ENCODE assay signal across 8 cellular contexts in the genomic region with DNA sequence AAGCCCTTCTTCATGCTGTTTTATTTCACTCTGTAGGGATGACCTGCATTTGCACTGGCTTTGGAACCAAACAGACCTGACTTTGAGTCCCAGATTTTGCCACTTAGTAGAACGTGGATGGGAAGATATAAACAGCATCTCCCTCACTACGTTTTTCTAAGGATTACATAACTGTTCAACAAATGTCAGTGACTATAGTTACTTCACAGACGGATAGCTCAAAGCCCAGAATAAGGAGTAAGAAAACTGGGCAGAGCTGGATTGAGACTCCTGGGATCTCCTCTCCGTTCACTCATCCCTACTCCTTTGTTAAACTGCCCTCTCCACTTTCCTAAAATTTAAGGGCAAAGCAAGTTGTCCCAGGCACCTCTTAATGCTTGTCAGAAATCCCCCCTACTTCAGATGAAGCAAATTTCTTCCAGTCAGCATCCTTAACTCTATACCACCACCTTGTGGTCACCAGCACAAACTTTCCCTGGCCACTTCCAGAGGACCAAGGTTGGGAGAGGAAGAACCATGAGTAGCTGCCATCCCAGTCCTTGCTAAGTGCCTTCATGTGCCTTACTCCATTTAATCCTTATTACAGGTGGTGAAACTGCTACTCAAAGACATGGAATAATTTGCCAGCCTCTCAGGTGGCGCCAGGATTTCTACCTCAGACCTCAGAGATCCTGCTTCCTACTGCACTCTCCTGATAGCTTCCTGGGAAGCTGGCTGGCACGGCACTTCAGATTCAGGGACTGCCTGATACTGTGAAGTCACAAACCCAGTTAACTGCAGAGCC. TPM values are rescaled to one million over a fixed set of nuclear protein-coding genes. Genes with fewer than 3 reads are reported as not detected.
A peak's percentile ranks its signal among the peaks of the same experiment; 100 is the strongest.
DNase-seq lines count a peak whose midpoint lies in the region; ATAC-seq and TF ChIP-seq lines count a peak whose summit lies in the region.

No MANE protein-coding gene starts in this region.

- no peaks in the 10 kb centered on the region for H3K4me1 Mint-ChIP-seq in activated CD4-positive, alpha-beta T cell treated with anti-CD3 and anti-CD28 coated beads, Interleukin-2, amount 10 ng/mL, durations not matched to agents 24 days and 14 days

- H3K9me3 ChIP-seq in Karpas-422 (ENCODE audit: low read length) = no peaks in the 10 kb centered on the region
- H3K9me3 ChIP-seq in colonic mucosa = no peaks in the 10 kb centered on the region
- no peaks in the 10 kb centered on the region for H3K9me3 ChIP-seq in stomach smooth muscle (ENCODE audit: control insufficient read depth in 2 of 2, low read length in 2 of 2)

- no peaks in the 10 kb centered on the region for H3K27me3 Mint-ChIP-seq in activated CD4-positive, alpha-beta T cell treated with anti-CD3 and anti-CD28 coated beads, Interleukin-2, amount 10 ng/mL, durations not matched to agents 24 days and 14 days

- H3K27ac ChIP-seq in Karpas-422 (ENCODE audit: low read length) = no peak overlapping the region
- no peak overlapping the region for H3K27ac ChIP-seq in colonic mucosa
- H3K27ac ChIP-seq in stomach smooth muscle (ENCODE audit: low read length) = peak overlapping the region; percentile 66

- ATAC-seq in left lobe of liver (peak; percentile 74), HG03520 (IDR thresholded peaks at IDR 0.05; ENCODE audit: unreplicated experiment) (no peak)

- H3K27ac Mint-ChIP-seq in activated CD4-positive, alpha-beta T cell treated with anti-CD3 and anti-CD28 coated beads, Interleukin-2, amount 10 ng/mL, durations not matched to agents 24 days and 14 days = no peak overlapping the region

- H3K4me1 ChIP-seq in Karpas-422 (ENCODE audit: low read length) (no peaks in the 10 kb centered on the region), colonic mucosa (no peaks in the 10 kb centered on the region), stomach smooth muscle (ENCODE audit: control insufficient read depth, insufficient read depth, low read length) (peaks cover 29% of the 10 kb centered on the region)

- H3K4me3 Mint-ChIP-seq in activated CD4-positive, alpha-beta T cell treated with anti-CD3 and anti-CD28 coated beads, Interleukin-2, amount 10 ng/mL, durations not matched to agents 24 days and 14 days = no peak overlapping the region

- TF ChIP-seq CTCF in colonic mucosa (IDR thresholded peaks at IDR 0.05) = peak; percentile 69

- H3K9me2 ChIP-seq in Karpas-422 (replicated peaks; ENCODE audit: insufficient read depth, low read length) = no peaks in the 10 kb centered on the region

- intact Hi-C loops in activated CD4-positive, alpha-beta T cell treated with anti-CD3 and anti-CD28 coated beads, Interleukin-2, amount 10 ng/mL, durations not matched to agents 24 days and 14 days (cut with micrococcal nuclease) = loop anchor here (1.0 to 2.0 kb wide), 2 partner anchors 39 to 53 kb away; partner anchors contain the start of gene EGR1
- intact Hi-C loops in colonic mucosa (cut with DNase I) = loop anchor here (2.0 to 5.0 kb wide), 2 partner anchors 36 to 53 kb away; partner anchors contain the start of gene EGR1

- peak; percentile 78 for DNase-seq in activated CD4-positive, alpha-beta T cell treated with anti-CD3 and anti-CD28 coated beads, Interleukin-2, amount 10 ng/mL, durations not matched to agents 24 days and 14 days
- no peak for DNase-seq in activated CD4-positive, alpha-beta T cell treated with anti-CD3 and anti-CD28 coated beads, Interleukin-2, amount 50 U/mL, for 48 hours
- DNase-seq in Karpas-422 (peak; percentile 80), RPMI8226 (peak; percentile 65), colonic mucosa (peak; percentile 39), left lobe of liver (ENCODE audit: low spot score) (no peak)

- no peak overlapping the region for H3K4me2 ChIP-seq in Karpas-422 (ENCODE audit: low read depth, low read length, poor library complexity, severe bottlenecking)

- H3K27me3 ChIP-seq in Karpas-422 (ENCODE audit: low read length) = no peaks in the 10 kb centered on the region
- H3K27me3 ChIP-seq in colonic mucosa = no peaks in the 10 kb centered on the region
- H3K27me3 ChIP-seq in stomach smooth muscle (ENCODE audit: control insufficient read depth in 1 of 2, insufficient read depth in 2 of 2, low read length in 2 of 2) = no peaks in the 10 kb centered on the region

- H3K36me3 Mint-ChIP-seq in activated CD4-positive, alpha-beta T cell treated with anti-CD3 and anti-CD28 coated beads, Interleukin-2, amount 10 ng/mL, durations not matched to agents 24 days and 14 days (ENCODE audit: low read depth) = peaks cover 17% of the 10 kb centered on the region

- H3K79me2 ChIP-seq in Karpas-422 (ENCODE audit: low read length) = no peaks in the 10 kb centered on the region

- H3K4me3 ChIP-seq in Karpas-422 (ENCODE audit: low read length) (no peak overlapping the region), colonic mucosa (no peak overlapping the region), stomach smooth muscle (ENCODE audit: low read length in 2 of 2) (peak overlapping the region in 1 of 2 donors; percentile 23)

- H3K9ac ChIP-seq in Karpas-422 (ENCODE audit: low read length) (no peak overlapping the region), colonic mucosa (ENCODE audit: low read depth in 2 of 2, low read length in 2 of 2) (no peak overlapping the region), stomach smooth muscle (ENCODE audit: low read length in 2 of 2) (peak overlapping the region; percentile 16 to 60)

- no peak overlapping the region for H2AFZ ChIP-seq in Karpas-422 (ENCODE audit: low read length)

- H4K20me1 ChIP-seq in Karpas-422 (ENCODE audit: insufficient read depth, low read depth, low read length) = peaks cover 13% of the 10 kb centered on the region; the same call in 1 of the 2 replicates

- H3K9me3 Mint-ChIP-seq in activated CD4-positive, alpha-beta T cell treated with anti-CD3 and anti-CD28 coated beads, Interleukin-2, amount 10 ng/mL, durations not matched to agents 24 days and 14 days = no peaks in the 10 kb centered on the region

- peaks cover 11% of the 10 kb centered on the region; the same call in 1 of the 2 replicates for H3K36me3 ChIP-seq in Karpas-422 (ENCODE audit: insufficient read depth, low read length)
- H3K36me3 ChIP-seq in colonic mucosa = no peaks in the 10 kb centered on the region
- peaks cover 5 to 14% of the 10 kb centered on the region in 2 donors for H3K36me3 ChIP-seq in stomach smooth muscle (ENCODE audit: control insufficient read depth in 2 of 2, insufficient read depth in 2 of 2, low read length in 2 of 2)

RNA-seq across cellular contexts. Expression of gene EGR1, which starts 38.4 kb away (rescaled TPM):
- total RNA-seq in activated CD4-positive, alpha-beta T cell treated with anti-CD3 and anti-CD28 coated beads, Interleukin-2, amount 10 ng/mL, durations not matched to agents 24 days and 14 days = 53.4 and 54.6 TPM in 2 replicates
- total RNA-seq in Karpas-422 (2014; rRNA removed; shearing (Covaris generic); ENCODE audit: low replicate concordance) = 0.61 and 1.7 TPM in 2 replicates
- 10 to 100 TPM in 1 of 2 donors, 1 to 10 TPM in 1; 6.7 to 73.9 TPM for total RNA-seq in colonic mucosa
- 12.1 TPM for total RNA-seq in left lobe of liver

RNA-seq across cellular contexts. Expression of gene ETF1, which starts 39.4 kb away (rescaled TPM):
- 200 and 205 TPM in 2 replicates for total RNA-seq in activated CD4-positive, alpha-beta T cell treated with anti-CD3 and anti-CD28 coated beads, Interleukin-2, amount 10 ng/mL, durations not matched to agents 24 days and 14 days
- total RNA-seq in Karpas-422 (2014; rRNA removed; shearing (Covaris generic); ENCODE audit: low replicate concordance) = 52.1 and 100 TPM in 2 replicates
- total RNA-seq in colonic mucosa (10 to 100 TPM; 81.5 to 96.2 TPM), left lobe of liver (28.1 TPM)

Comparison
In these comparisons a context has a peak if more than half of its experiments do, and no peak if none do; other contexts are left out.
1. DNase-seq: peak in activated CD4-positive, alpha-beta T cell treated with anti-CD3 and anti-CD28 coated beads, Interleukin-2, amount 10 ng/mL, durations not matched to agents 24 days and 14 days (single experiment), Karpas-422 (single experiment), RPMI8226 (single experiment) and colonic mucosa (single experiment); none in activated CD4-positive, alpha-beta T cell treated with anti-CD3 and anti-CD28 coated beads, Interleukin-2, amount 50 U/mL, for 48 hours (0 of 2) and left lobe of liver (single experiment).
2. H3K9ac ChIP-seq: peak in stomach smooth muscle (2 of 2); none in Karpas-422 (single experiment) and colonic mucosa (0 of 2).